8 cellular contexts compared by ENCODE assay signal in the genomic region with DNA sequence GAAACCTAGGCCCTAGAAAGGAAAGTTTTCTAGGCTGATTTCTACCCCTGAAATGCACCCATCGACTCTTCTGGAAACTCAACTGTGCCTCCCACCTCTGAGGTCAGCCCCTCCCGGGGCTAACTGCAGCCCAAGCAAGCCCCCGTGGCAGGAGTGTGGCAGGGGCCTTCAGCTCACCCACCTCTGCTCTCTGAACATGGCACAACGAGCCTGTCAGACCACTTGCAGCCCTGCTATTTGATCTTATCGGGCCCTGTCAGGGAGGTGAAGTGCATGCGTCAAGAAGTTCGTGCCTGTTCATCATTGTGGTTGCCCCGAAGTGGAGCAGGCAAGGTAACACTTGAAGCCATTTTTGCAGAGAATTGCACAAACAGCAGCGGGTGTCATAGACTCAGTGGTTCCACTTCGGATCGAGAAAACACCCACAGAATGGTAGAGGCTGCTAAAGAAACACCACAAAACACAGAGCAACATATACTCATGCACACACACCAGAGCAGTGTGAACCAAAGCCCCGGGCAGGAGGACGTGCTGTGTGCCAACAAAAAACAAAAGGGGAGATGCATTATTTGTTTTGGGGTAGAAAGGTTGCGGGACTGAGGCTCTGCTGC.
DNase-seq lines count a peak whose midpoint lies in the region; ATAC-seq and TF ChIP-seq lines count a peak whose summit lies in the region.
"Had no signal": no experiment of that assay in that cellular context is flagged by ENCODE, and none has a peak within 500 bp of the region (broad histone marks: within the 10 kb centered on the region; RNA-seq: fewer than 3 reads in every experiment).

No MANE protein-coding gene starts in this region.

- no peak for TF ChIP-seq CTCF in spleen (IDR thresholded peaks at IDR 0.05 in 8 of 11, conservative IDR thresholded peaks at IDR 0.05 in 3 of 11)
- TF ChIP-seq CTCF in transverse colon (IDR thresholded peaks at IDR 0.05), result no peak

- no peak for TF ChIP-seq EP300 in transverse colon (IDR thresholded peaks at IDR 0.05; ENCODE audit: low read depth)

- intact Hi-C loops in spleen (cut with DNase I; ENCODE audit: low total_unique reads), result no loop called here
- intact Hi-C loops in transverse colon (cut with DNase I; ENCODE audit: low total_unique reads), result loop anchor here (5.0 kb wide), 1 partner anchor 48 kb away; no protein-coding TSS in a partner anchor

- H3K9me3 ChIP-seq in spleen (no peaks in the 10 kb centered on the region), transverse colon (no peaks in the 10 kb centered on the region)
- H3K9me3 ChIP-seq: HAP-1 had no signal

- H3K36me3 ChIP-seq in spleen (no peaks in the 10 kb centered on the region), transverse colon (no peaks in the 10 kb centered on the region)
- H3K36me3 ChIP-seq: HAP-1 had no signal

- no peaks in the 10 kb centered on the region for H3K27me3 ChIP-seq in spleen (replicated peaks in 1 of 7)
- no peaks in the 10 kb centered on the region for H3K27me3 ChIP-seq in transverse colon

- in situ Hi-C loops in transverse colon (cut with MboI; ENCODE audit: low pct_ligation_motif_present in 1 of 4, low pct_unique_long_range_greater_than_20kb in 1 of 4, low sequenced_read_pairs in 3 of 4), result loop anchor here in 1 of 4 donors (25.0 kb wide), 1 partner anchor 138 kb away; no protein-coding TSS in a partner anchor

- ATAC-seq in HG03139 (IDR thresholded peaks at IDR 0.05; ENCODE audit: unreplicated experiment), result no peak
- no peak for ATAC-seq in GM18502 (IDR thresholded peaks at IDR 0.05; ENCODE audit: poor library complexity, unreplicated experiment)

- H3K27ac ChIP-seq in spleen (peak overlapping the region; percentile 34 to 87 (median 72)), transverse colon (peak overlapping the region; percentile 33 to 66 (median 38))

- 68 to 88% (median 80%) methylated on average over 13 to 14 of the region's 14 CpGs for WGBS in spleen, 5 donors
- WGBS in transverse colon (ENCODE audit: low coverage in 1 of 2), 2 donors, result 85 to 100% methylated on average over 1 to 14 of the region's 14 CpGs

- H3K4me3 ChIP-seq in spleen (peak overlapping the region in 1 of 8 donors; percentile 20), transverse colon (no peak overlapping the region)
- H3K4me3 ChIP-seq: HAP-1 had no signal

- TF ChIP-seq POLR2A in spleen (IDR thresholded peaks at IDR 0.05) (peak in 1 of 3 donors; percentile 45), transverse colon (IDR thresholded peaks at IDR 0.05) (peak; percentile 45)

- DNase-seq in activated CD4-positive, alpha-beta T cell treated with anti-CD3 and anti-CD28 coated beads for 24 hours (ENCODE audit: low read depth in 2 of 2), result peak; percentile 59 to 64
- DNase-seq in activated gamma-delta T cell (lab: John Stamatoyannopoulos, UW), result peak; percentile 41
- peak; percentile 80 for DNase-seq in spleen
- peak; percentile 43 for DNase-seq in transverse colon
- DNase-seq in NCI-H2081 (lab: John Stamatoyannopoulos, UW), result no peak

- H3K4me1 ChIP-seq in spleen (peaks cover 12 to 81% (median 39%) of the 10 kb centered on the region in 6 donors), transverse colon (peaks cover 0 to 8% (median 2%) of the 10 kb centered on the region in 4 donors)
- H3K4me1 ChIP-seq: HAP-1 had no signal

Comparison
In these comparisons a context has a peak if more than half of its experiments do, and no peak if none do; other contexts are left out.
1. DNase-seq: peak in activated CD4-positive, alpha-beta T cell treated with anti-CD3 and anti-CD28 coated beads for 24 hours (2 of 2), activated gamma-delta T cell (single experiment), spleen (single experiment) and transverse colon (single experiment); none in NCI-H2081 (0 of 2).